ENCODE assay signal across 1 cellular context in the genomic region with DNA sequence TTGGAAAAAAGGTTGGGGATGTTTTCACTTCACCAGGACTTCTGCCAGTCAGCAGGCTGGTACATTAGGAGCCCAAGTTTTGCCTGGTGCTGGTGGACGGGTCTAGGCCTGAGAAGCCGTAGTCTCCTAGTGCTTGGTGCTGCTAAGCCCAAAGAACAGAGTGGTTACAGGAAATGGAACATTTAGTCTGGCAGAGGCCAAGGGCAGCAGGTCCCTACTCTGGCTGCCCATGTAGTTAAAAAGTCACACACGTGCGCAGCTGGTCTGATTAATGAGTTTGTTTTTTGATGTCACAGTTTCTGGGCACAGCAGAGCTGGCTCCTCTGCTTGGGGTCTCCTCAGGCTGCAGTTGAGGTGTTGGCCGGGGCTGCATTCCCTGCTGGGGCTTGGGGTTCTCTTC.
TF ChIP-seq lines count a peak whose summit lies in the region.

No MANE protein-coding gene starts in this region.

TF ChIP-seq in K562, 482 proteins besides CTCF, POLR2A, EP300 and RAD21:
- TF ChIP-seq E2F1 (CRISPR knock-in tag; IDR thresholded peaks at IDR 0.05), result peak; percentile 48; the same call in 1 of the 2 replicates
- TF ChIP-seq, protein P1, sequence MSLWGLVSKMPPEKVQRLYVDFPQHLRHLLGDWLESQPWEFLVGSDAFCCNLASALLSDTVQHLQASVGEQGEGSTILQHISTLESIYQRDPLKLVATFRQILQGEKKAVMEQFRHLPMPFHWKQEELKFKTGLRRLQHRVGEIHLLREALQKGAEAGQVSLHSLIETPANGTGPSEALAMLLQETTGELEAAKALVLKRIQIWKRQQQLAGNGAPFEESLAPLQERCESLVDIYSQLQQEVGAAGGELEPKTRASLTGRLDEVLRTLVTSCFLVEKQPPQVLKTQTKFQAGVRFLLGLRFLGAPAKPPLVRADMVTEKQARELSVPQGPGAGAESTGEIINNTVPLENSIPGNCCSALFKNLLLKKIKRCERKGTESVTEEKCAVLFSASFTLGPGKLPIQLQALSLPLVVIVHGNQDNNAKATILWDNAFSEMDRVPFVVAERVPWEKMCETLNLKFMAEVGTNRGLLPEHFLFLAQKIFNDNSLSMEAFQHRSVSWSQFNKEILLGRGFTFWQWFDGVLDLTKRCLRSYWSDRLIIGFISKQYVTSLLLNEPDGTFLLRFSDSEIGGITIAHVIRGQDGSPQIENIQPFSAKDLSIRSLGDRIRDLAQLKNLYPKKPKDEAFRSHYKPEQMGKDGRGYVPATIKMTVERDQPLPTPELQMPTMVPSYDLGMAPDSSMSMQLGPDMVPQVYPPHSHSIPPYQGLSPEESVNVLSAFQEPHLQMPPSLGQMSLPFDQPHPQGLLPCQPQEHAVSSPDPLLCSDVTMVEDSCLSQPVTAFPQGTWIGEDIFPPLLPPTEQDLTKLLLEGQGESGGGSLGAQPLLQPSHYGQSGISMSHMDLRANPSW (CRISPR knock-in tag; IDR thresholded peaks at IDR 0.05), result peak; percentile 79
- no peak for TF ChIP-seq RBM39 (optimal IDR thresholded peaks at IDR 0.05; ENCODE audit: low read depth, low read length)
